In the genomic region with DNA sequence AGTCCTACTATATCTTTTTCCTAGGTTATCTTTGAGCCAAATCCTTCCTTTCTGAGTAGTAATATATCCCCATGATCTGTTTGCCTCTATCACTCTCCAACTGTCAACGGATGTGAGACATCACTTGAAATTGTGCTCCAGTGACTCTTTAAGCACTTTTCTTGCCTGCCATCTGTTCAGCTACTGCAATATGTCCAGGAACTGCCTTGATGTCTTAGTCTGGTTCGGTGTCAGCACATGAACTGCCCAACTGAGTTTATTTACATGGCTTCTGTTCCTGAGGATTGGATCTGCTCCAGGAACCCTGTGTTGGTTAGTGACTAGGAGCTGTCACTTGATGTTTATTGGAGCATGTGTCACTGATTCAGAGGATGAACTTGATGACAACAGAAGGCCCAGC, we compare ENCODE assay signal across 22 cellular contexts.
DNase-seq lines count a peak whose midpoint lies in the region; ATAC-seq and TF ChIP-seq lines count a peak whose summit lies in the region.
"Had no signal": no experiment of that assay in that cellular context is flagged by ENCODE, and none has a peak within 500 bp of the region (broad histone marks: within the 10 kb centered on the region; RNA-seq: fewer than 3 reads in every experiment).

No MANE protein-coding gene starts in this region.

- no peak overlapping the region for H3K4me3 ChIP-seq in fibroblast of mammary gland (ENCODE audit: control insufficient read depth, low read depth, low read length)
- H3K4me3 ChIP-seq: BLaER1 had no signal

- no peak for TF ChIP-seq CTCF in fibroblast of mammary gland (conservative IDR thresholded peaks at IDR 0.05; ENCODE audit: control insufficient read depth, insufficient read depth, low read depth, low read length)

- ATAC-seq in HG03469 (IDR thresholded peaks at IDR 0.05; ENCODE audit: unreplicated experiment) (no peak), GM18511 (IDR thresholded peaks at IDR 0.05; ENCODE audit: unreplicated experiment) (no peak)
- ATAC-seq: foreskin keratinocyte; HCT116; naive thymus-derived CD8-positive, alpha-beta T cell; stimulated activated memory B cell treated with anti-CD40 and anti-IgM and Interleukin-4, amounts not matched to agents 10 μg/mL and 1 μg/mL and 100 μg/mL, for 72 hours; T-cell had no signal

- peak; percentile 20 for DNase-seq in COR-L47 (lab: John Stamatoyannopoulos, UW)
- DNase-seq in HT1080 (ENCODE audit: low read depth), result peak; percentile 70
- DNase-seq in NCI-H510A treated with DMSO at 0.1 percent for 48 hours (lab: John Stamatoyannopoulos, UW), result peak; percentile 74
- peak; percentile 10 for DNase-seq in fibroblast of mammary gland (ENCODE audit: low read depth)
- no peak for DNase-seq in SHP77 (lab: John Stamatoyannopoulos, UW)
- no peak for DNase-seq in HPDE6-E6E7 (ENCODE audit: extremely low spot score)
- DNase-seq: ACHN; activated CD4-positive, alpha-beta T cell treated with anti-CD3 and anti-CD28 coated beads for 1 hour; brain microvascular endothelial cell; effector CD8-positive, alpha-beta T cell; erythroblast; foreskin keratinocyte; naive thymus-derived CD8-positive, alpha-beta T cell; NK-92 treated with Interleukin-12 subunit alpha and Interleukin-12 subunit beta, amount 100 ng/mL, for 24 hours; retina; stimulated activated CD4-positive, alpha-beta T cell treated with anti-CD3 and anti-CD28 coated beads, Interleukin-2, amount 100 ng/mL, for 48 hours; T-cell had no signal

Comparison
In these comparisons a context has a peak if more than half of its experiments do, and no peak if none do; other contexts are left out.
1. DNase-seq: peak in COR-L47 (single experiment), HT1080 (single experiment), NCI-H510A treated with DMSO at 0.1 percent for 48 hours (single experiment) and fibroblast of mammary gland (single experiment); none in SHP77 (0 of 2) and HPDE6-E6E7 (single experiment).